Comparison of ENCODE assay signal across 8 cellular contexts in genomic region chr11:123062892-123063395, GRCh38. TPM values are rescaled to one million over a fixed set of nuclear protein-coding genes. Genes with fewer than 3 reads are reported as not detected.
DNase-seq lines count a peak whose midpoint lies in the region; ATAC-seq and TF ChIP-seq lines count a peak whose summit lies in the region.

No MANE protein-coding gene starts in this region.

- no peaks in the 10 kb centered on the region for H3K9me3 ChIP-seq in right atrium auricular region

- TF ChIP-seq EP300 in Ishikawa (IDR thresholded peaks at IDR 0.05; ENCODE audit: borderline replicate concordance), result no peak

- TF ChIP-seq CTCF in right atrium auricular region (IDR thresholded peaks at IDR 0.05) (no peak), GM20000 (IDR thresholded peaks at IDR 0.05; ENCODE audit: extremely low read depth, missing control alignments) (no peak)

- no peaks in the 10 kb centered on the region for H3K9me3 Mint-ChIP-seq in activated T-helper 17 cell treated with anti-CD3 and anti-CD28 coated beads, Interleukin-2, amount 50 U/mL, for 72 hours

- peaks cover 0 to 46% of the 10 kb centered on the region in 2 donors for H3K4me1 ChIP-seq in right atrium auricular region

- H3K4me1 Mint-ChIP-seq in activated T-helper 17 cell treated with anti-CD3 and anti-CD28 coated beads, Interleukin-2, amount 50 U/mL, for 72 hours, result peaks cover 22% of the 10 kb centered on the region

- peak overlapping the region; percentile 100 for H3K27ac Mint-ChIP-seq in activated T-helper 17 cell treated with anti-CD3 and anti-CD28 coated beads, Interleukin-2, amount 50 U/mL, for 72 hours

- no peak for TF ChIP-seq RAD21 in Ishikawa (IDR thresholded peaks at IDR 0.05; ENCODE audit: low read depth)

- DNase-seq in NCI-H2196 (lab: John Stamatoyannopoulos, UW; ENCODE audit: unreplicated experiment) (peak; percentile 52), NCI-H2196 treated with DMSO at 0.1 percent for 48 hours (lab: John Stamatoyannopoulos, UW; ENCODE audit: unreplicated experiment) (no peak), right atrium auricular region (ENCODE audit: low spot score) (no peak), skeletal muscle cell (ENCODE audit: low read depth) (no peak), GM20000 (ENCODE audit: low spot score) (no peak)
- DNase-seq in central memory CD4-positive, alpha-beta T cell, result no peak

- H3K27ac ChIP-seq in right atrium auricular region, result peak overlapping the region; percentile 100

- H3K36me3 ChIP-seq in right atrium auricular region, result peaks cover 32% of the 10 kb centered on the region

- no peaks in the 10 kb centered on the region for H3K27me3 ChIP-seq in right atrium auricular region

- H3K36me3 Mint-ChIP-seq in activated T-helper 17 cell treated with anti-CD3 and anti-CD28 coated beads, Interleukin-2, amount 50 U/mL, for 72 hours (ENCODE audit: low read depth), result peaks cover 73% of the 10 kb centered on the region

- H3K4me3 Mint-ChIP-seq in activated T-helper 17 cell treated with anti-CD3 and anti-CD28 coated beads, Interleukin-2, amount 50 U/mL, for 72 hours, result peak overlapping the region; percentile 100

- ATAC-seq in activated T-helper 17 cell treated with anti-CD3 and anti-CD28 coated beads, Interleukin-2, amount 50 U/mL, for 72 hours (replicated peaks), result no peak

- no peaks in the 10 kb centered on the region for H3K27me3 Mint-ChIP-seq in activated T-helper 17 cell treated with anti-CD3 and anti-CD28 coated beads, Interleukin-2, amount 50 U/mL, for 72 hours

- H3K4me3 ChIP-seq in right atrium auricular region (peak overlapping the region; percentile 68 to 93), skeletal muscle cell (ENCODE audit: low read depth, low read length) (peak overlapping the region; percentile 70)

TF ChIP-seq in Ishikawa, 13 proteins besides CTCF, POLR2A, EP300 and RAD21:
- TF ChIP-seq FOXM1 (IDR thresholded peaks at IDR 0.05; ENCODE audit: borderline replicate concordance, low read depth), result no peak
- TF ChIP-seq TAF1 (IDR thresholded peaks at IDR 0.05; ENCODE audit: low read depth), result peak; percentile 60
TF ChIP-seq in Ishikawa: peak in this region for 1.

RNA-seq across cellular contexts. Expression of gene HSPA8, which starts 1.0 kb away (rescaled TPM):
- 1,000 to 10,000 TPM; 1,670 to 3,247 TPM for total RNA-seq in activated T-helper 17 cell treated with anti-CD3 and anti-CD28 coated beads, Interleukin-2, amount 50 U/mL, for 72 hours
- 100 to 1,000 TPM; 672 to 817 TPM for total RNA-seq in right atrium auricular region
